Comparison of ENCODE assay signal across 8 cellular contexts in genomic region chr2:71129891-71130324, GRCh38.
DNase-seq lines count a peak whose midpoint lies in the region; ATAC-seq and TF ChIP-seq lines count a peak whose summit lies in the region.

Gene MCEE (minus strand): TSS chr2:71130229. CDS start chr2:71130219, 10 bp downstream.

- POLR2A ChIA-PET in AG04449 (lab: Yijun Ruan, JAX), result interaction anchor here (0.9 to 3.0 kb wide), 4 partner anchors 29 to 97 kb away, joined by 3 to 28 read pairs (median 3); partner anchors contain the start of genes NAGK and PAIP2B

- H3K4me3 ChIP-seq in AG04449 (ENCODE audit: low read depth, low read length) (peak within 1 kb of the TSS; percentile 98), WI38 (ENCODE audit: low read depth, low read length) (peak within 1 kb of the TSS; percentile 97)

- DNase-seq in AG04449 (ENCODE audit: low read depth, low spot score), result no peak
- DNase-seq in NCI-H2171 (lab: John Stamatoyannopoulos, UW), result peak; percentile 91
- peak in 56 of 61 donors; percentile 47 to 98 (median 91) for DNase-seq in caudate nucleus (lab: John Stamatoyannopoulos, UW)
- peak; percentile 88 for DNase-seq in stimulated activated CD4-positive, alpha-beta T cell treated with anti-CD3 and anti-CD28 coated beads, Interleukin-1b, Interleukin-23, amount 100 ng/mL, for 48 hours

- ATAC-seq in GM18868 (IDR thresholded peaks at IDR 0.05; ENCODE audit: unreplicated experiment), result peak; percentile 85
- ATAC-seq in HG03097 (IDR thresholded peaks at IDR 0.05; ENCODE audit: low FRiP score, unreplicated experiment), result peak; percentile 86

- peak within 1 kb of the TSS; percentile 94 for H3K27ac ChIP-seq in caudate nucleus (ENCODE audit: low read depth, low read length)
- peak within 1 kb of the TSS; percentile 95 for H3K27ac ChIP-seq in layer of hippocampus (ENCODE audit: low read depth, low read length)

- no peaks in the 10 kb centered on the region for H3K27me3 ChIP-seq in layer of hippocampus (ENCODE audit: control insufficient read depth, insufficient read depth, low read length)

- TF ChIP-seq CTCF in AG04449 (IDR thresholded peaks at IDR 0.05; ENCODE audit: insufficient read depth, low read length, missing control alignments), result no peak
- no peak for TF ChIP-seq CTCF in WI38 (IDR thresholded peaks at IDR 0.05; ENCODE audit: low read depth, low read length)

- CTCF ChIA-PET in AG04449 (lab: Yijun Ruan, JAX), result interaction anchor here (0.7 to 1.0 kb wide), 2 partner anchors 13 to 29 kb away, joined by 3 to 7 read pairs; no protein-coding TSS in a partner anchor
